Comparison of ENCODE assay signal across 1 cellular context in the genomic region with DNA sequence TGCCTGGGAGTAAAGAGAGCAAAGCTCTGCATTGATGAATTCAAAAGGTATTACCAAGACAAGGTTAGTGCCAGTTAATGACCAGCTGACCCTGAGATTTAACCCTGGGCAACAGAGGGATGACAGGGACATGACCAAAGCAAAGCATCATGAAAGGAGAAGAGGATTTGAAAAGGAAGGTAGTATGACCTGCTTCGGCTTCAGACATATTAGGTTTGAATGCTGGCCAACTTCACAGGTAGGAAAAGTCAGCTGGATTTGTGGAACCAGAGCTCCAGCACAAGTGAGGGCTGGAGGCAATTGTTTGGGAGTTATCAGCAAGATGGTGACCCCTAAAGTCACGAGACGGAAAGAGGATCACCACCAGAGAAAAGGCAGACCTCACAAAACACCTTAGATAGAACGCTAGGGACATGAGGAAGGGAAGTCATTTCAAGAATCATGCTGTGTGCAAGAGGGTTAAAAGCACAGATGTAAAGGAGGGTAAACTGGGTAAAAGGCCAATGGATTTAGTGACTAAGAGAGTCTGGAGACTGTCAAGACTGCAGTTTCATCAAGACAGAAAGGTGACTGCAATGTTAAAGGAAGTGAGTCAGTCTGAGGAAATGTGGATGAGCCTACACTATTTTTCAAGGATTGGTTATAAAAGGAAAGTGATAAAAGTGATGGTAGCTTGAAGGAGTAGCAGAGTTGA.
TF ChIP-seq lines count a peak whose summit lies in the region.

No MANE protein-coding gene starts in this region.

TF ChIP-seq in SK-N-SH, 30 proteins besides CTCF, POLR2A, EP300 and RAD21 (continued from another document):
- peak; percentile 99 for TF ChIP-seq PBX3 (IDR thresholded peaks at IDR 0.05)
- TF ChIP-seq, protein P1, sequence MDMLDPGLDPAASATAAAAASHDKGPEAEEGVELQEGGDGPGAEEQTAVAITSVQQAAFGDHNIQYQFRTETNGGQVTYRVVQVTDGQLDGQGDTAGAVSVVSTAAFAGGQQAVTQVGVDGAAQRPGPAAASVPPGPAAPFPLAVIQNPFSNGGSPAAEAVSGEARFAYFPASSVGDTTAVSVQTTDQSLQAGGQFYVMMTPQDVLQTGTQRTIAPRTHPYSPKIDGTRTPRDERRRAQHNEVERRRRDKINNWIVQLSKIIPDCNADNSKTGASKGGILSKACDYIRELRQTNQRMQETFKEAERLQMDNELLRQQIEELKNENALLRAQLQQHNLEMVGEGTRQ (IDR thresholded peaks at IDR 0.05; ENCODE audit: borderline replicate concordance, low read depth, low read length) = no peak
